1 cellular context compared by ENCODE assay signal in the genomic region with DNA sequence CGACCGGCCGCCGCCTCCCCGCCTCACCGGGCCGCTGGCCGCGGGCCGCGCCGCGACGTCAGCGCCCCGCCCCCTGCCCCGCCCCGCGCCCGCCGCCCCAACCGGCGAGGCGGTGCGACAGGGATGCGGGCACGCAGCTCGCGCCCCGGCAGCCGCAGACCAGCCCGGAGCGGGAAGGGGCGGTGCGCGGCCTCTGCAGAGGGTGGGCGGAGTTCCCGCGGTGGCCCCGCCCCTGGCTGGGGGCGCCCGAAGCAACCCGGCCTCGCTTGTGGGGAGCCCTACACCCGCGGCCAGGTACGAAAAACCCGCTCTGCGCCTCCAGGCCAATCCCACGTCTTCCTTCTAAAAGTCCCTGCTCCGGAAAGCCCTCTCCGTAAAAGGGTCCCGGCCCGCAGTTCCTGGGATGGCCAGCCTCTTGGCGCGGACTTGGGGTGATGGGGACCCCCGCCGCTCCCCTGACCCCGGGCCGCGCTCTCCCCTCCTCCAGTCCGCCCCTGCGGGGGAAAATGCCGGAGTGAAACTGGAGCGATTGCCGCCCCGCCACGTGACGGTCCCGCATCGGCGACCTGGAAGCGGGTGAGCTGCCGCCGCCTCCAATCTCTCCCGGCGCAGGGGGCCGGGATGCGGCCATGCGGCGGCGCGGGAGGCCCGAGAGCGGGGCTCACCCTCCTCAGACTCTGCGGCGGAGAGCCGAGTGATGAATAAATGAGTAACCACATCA.
A peak's percentile ranks its signal among the peaks of the same experiment; 100 is the strongest.
TF ChIP-seq lines count a peak whose summit lies in the region.

A gene with protein sequence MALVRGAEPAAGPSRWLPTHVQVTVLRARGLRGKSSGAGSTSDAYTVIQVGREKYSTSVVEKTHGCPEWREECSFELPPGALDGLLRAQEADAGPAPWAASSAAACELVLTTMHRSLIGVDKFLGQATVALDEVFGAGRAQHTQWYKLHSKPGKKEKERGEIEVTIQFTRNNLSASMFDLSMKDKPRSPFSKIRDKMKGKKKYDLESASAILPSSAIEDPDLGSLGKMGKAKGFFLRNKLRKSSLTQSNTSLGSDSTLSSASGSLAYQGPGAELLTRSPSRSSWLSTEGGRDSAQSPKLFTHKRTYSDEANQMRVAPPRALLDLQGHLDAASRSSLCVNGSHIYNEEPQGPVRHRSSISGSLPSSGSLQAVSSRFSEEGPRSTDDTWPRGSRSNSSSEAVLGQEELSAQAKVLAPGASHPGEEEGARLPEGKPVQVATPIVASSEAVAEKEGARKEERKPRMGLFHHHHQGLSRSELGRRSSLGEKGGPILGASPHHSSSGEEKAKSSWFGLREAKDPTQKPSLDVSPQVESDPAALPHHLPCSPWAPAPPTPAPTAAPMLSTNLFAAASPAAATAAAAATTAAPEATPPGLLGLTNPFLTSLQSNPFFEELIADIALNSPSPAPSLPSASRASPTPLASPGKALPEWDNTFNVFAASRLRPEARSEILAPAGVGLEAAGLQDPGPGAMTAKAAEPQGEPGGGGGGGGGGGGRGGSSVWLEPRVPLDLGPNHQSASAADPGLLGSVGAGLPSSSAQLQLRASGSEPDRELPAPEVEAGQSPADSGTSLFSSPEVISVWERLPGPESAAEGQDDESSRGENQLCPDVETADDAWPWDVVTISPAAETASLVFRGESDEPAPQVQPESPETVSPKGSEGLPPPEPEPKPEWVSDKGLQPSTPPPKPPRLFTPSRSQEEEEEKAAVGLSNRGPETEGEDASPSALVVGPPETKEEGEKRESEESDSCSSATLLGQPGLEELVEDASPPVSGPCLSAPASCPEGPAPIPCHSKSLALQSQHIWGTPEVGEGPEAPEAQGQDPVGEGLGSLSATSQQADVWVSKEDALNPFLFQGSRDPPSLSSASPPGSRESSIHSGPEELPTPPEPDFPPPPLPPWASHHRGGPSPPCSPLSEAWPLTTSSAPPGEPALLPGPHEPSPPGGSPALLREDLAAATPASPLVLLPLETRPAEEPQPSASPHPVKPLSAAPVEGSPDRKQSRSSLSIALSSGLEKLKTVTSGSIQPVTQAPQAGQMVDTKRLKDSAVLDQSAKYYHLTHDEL (N-terminal part only) (minus strand): TSS at position 36 of the 721 bp plus-strand sequence. CDS start 171 bp downstream, outside the sequence.

TF ChIP-seq in K562, 482 proteins besides CTCF, POLR2A, EP300 and RAD21 (continued from another document and continues in another):
- TF ChIP-seq, protein P1, sequence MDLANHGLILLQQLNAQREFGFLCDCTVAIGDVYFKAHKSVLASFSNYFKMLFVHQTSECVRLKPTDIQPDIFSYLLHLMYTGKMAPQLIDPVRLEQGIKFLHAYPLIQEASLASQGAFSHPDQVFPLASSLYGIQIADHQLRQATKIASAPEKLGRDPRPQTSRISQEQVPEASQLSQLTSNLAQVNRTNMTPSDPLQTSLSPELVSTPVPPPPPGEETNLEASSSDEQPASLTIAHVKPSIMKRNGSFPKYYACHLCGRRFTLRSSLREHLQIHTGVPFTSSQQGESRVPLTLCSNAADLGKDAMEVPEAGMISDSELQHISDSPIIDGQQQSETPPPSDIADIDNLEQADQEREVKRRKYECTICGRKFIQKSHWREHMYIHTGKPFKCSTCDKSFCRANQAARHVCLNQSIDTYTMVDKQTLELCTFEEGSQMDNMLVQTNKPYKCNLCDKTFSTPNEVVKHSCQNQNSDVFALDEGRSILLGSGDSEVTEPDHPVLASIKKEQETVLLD (IDR thresholded peaks at IDR 0.05) = no peak
- TF ChIP-seq HMGN3 (IDR thresholded peaks at IDR 0.05; ENCODE audit: borderline replicate concordance, extremely low read depth, insufficient read length, low read depth, low read length) = no peak
- TF ChIP-seq CCNT2 (IDR thresholded peaks at IDR 0.05; ENCODE audit: borderline replicate concordance, extremely low read depth, insufficient read length, low read depth, low read length) = peak; percentile 18
- TF ChIP-seq MCM3 (IDR thresholded peaks at IDR 0.05) = no peak
- no peak for TF ChIP-seq HNRNPL (IDR thresholded peaks at IDR 0.05; ENCODE audit: low read depth, low read length)
- TF ChIP-seq PYGO2 (tag; IDR thresholded peaks at IDR 0.05) = no peak
- no peak for TF ChIP-seq COPS2 (conservative IDR thresholded peaks at IDR 0.05)
- no peak for TF ChIP-seq GATA2 (CRISPR knock-in tag; IDR thresholded peaks at IDR 0.05)
- peak; percentile 77 to 79 for TF ChIP-seq NRF1 (conservative IDR thresholded peaks at IDR 0.05 in 1 of 2, IDR thresholded peaks at IDR 0.05 in 1 of 2)
- TF ChIP-seq HDAC6 (IDR thresholded peaks at IDR 0.05; ENCODE audit: low read depth, low read length) = no peak
- no peak for TF ChIP-seq CREM (IDR thresholded peaks at IDR 0.05; ENCODE audit: low read depth)
- no peak for TF ChIP-seq RNF2 (IDR thresholded peaks at IDR 0.05)
- TF ChIP-seq, protein P2, sequence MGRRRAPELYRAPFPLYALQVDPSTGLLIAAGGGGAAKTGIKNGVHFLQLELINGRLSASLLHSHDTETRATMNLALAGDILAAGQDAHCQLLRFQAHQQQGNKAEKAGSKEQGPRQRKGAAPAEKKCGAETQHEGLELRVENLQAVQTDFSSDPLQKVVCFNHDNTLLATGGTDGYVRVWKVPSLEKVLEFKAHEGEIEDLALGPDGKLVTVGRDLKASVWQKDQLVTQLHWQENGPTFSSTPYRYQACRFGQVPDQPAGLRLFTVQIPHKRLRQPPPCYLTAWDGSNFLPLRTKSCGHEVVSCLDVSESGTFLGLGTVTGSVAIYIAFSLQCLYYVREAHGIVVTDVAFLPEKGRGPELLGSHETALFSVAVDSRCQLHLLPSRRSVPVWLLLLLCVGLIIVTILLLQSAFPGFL (CRISPR knock-in tag; IDR thresholded peaks at IDR 0.05) = no peak
- TF ChIP-seq RBFOX2 (IDR thresholded peaks at IDR 0.05; ENCODE audit: low read depth, low read length) = peak; percentile 60
- TF ChIP-seq ZNF561 (CRISPR knock-in tag; conservative IDR thresholded peaks at IDR 0.05) = no peak
- TF ChIP-seq, protein P3, sequence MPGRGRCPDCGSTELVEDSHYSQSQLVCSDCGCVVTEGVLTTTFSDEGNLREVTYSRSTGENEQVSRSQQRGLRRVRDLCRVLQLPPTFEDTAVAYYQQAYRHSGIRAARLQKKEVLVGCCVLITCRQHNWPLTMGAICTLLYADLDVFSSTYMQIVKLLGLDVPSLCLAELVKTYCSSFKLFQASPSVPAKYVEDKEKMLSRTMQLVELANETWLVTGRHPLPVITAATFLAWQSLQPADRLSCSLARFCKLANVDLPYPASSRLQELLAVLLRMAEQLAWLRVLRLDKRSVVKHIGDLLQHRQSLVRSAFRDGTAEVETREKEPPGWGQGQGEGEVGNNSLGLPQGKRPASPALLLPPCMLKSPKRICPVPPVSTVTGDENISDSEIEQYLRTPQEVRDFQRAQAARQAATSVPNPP (IDR thresholded peaks at IDR 0.05; ENCODE audit: borderline replicate concordance, insufficient read depth, insufficient read length) = no peak
- peak; percentile 25; the same call in 1 of the 2 replicates for TF ChIP-seq RB1 (IDR thresholded peaks at IDR 0.05; ENCODE audit: low read depth)
- TF ChIP-seq ZNF263 (CRISPR knock-in tag; IDR thresholded peaks at IDR 0.05; ENCODE audit: borderline replicate concordance) = no peak
- no peak for TF ChIP-seq ATF1 (CRISPR knock-in tag; IDR thresholded peaks at IDR 0.05)
- TF ChIP-seq ATF1 (tag; IDR thresholded peaks at IDR 0.05) = no peak
- TF ChIP-seq HNRNPLL (IDR thresholded peaks at IDR 0.05; ENCODE audit: low read depth, low read length, poor library complexity, severe bottlenecking) = peak; percentile 49
- no peak for TF ChIP-seq YBX1 (IDR thresholded peaks at IDR 0.05)
- TF ChIP-seq CBX3 (IDR thresholded peaks at IDR 0.05; ENCODE audit: borderline replicate concordance in 1 of 2, low read length in 2 of 2) = no peak
- peak; percentile 81 for TF ChIP-seq L3MBTL2 (IDR thresholded peaks at IDR 0.05)
- TF ChIP-seq, protein P4, sequence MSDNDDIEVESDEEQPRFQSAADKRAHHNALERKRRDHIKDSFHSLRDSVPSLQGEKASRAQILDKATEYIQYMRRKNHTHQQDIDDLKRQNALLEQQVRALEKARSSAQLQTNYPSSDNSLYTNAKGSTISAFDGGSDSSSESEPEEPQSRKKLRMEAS (CRISPR knock-in tag; IDR thresholded peaks at IDR 0.05) = peak; percentile 75
- TF ChIP-seq KDM1A (IDR thresholded peaks at IDR 0.05) = no peak
- no peak for TF ChIP-seq ZNF77 (CRISPR knock-in tag; IDR thresholded peaks at IDR 0.05)
- TF ChIP-seq ATF7 (IDR thresholded peaks at IDR 0.05) = no peak
- TF ChIP-seq, protein P5, sequence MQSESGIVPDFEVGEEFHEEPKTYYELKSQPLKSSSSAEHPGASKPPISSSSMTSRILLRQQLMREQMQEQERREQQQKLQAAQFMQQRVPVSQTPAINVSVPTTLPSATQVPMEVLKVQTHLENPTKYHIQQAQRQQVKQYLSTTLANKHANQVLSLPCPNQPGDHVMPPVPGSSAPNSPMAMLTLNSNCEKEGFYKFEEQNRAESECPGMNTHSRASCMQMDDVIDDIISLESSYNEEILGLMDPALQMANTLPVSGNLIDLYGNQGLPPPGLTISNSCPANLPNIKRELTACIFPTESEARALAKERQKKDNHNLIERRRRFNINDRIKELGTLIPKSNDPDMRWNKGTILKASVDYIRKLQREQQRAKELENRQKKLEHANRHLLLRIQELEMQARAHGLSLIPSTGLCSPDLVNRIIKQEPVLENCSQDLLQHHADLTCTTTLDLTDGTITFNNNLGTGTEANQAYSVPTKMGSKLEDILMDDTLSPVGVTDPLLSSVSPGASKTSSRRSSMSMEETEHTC (IDR thresholded peaks at IDR 0.05) = peak; percentile 17; the same call in 1 of the 2 replicates
- TF ChIP-seq, protein P6, sequence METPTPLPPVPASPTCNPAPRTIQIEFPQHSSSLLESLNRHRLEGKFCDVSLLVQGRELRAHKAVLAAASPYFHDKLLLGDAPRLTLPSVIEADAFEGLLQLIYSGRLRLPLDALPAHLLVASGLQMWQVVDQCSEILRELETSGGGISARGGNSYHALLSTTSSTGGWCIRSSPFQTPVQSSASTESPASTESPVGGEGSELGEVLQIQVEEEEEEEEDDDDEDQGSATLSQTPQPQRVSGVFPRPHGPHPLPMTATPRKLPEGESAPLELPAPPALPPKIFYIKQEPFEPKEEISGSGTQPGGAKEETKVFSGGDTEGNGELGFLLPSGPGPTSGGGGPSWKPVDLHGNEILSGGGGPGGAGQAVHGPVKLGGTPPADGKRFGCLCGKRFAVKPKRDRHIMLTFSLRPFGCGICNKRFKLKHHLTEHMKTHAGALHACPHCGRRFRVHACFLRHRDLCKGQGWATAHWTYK (CRISPR knock-in tag; IDR thresholded peaks at IDR 0.05) = peak; percentile 50; the same call in 1 of the 2 replicates
- TF ChIP-seq PHF20 (IDR thresholded peaks at IDR 0.05; ENCODE audit: partially characterized antibody) = peak; percentile 25
- no peak for TF ChIP-seq CHD2 (IDR thresholded peaks at IDR 0.05; ENCODE audit: low read depth, low read length)
- TF ChIP-seq CBX2 (IDR thresholded peaks at IDR 0.05; ENCODE audit: insufficient read depth, low read length, poor library complexity, severe bottlenecking) = no peak
- no peak for TF ChIP-seq CCAR2 (IDR thresholded peaks at IDR 0.05; ENCODE audit: low read depth, low read length)
- no peak for TF ChIP-seq POLR2AphosphoS5 (IDR thresholded peaks at IDR 0.05; ENCODE audit: control insufficient read depth, insufficient read depth, low read depth, low read length)
- TF ChIP-seq CEBPB (tag; IDR thresholded peaks at IDR 0.05) = no peak
- peak; percentile 59; the same call in 1 of the 2 replicates for TF ChIP-seq ZBTB17 (CRISPR knock-in tag; IDR thresholded peaks at IDR 0.05)
- TF ChIP-seq FIP1L1 (IDR thresholded peaks at IDR 0.05; ENCODE audit: low read depth, low read length, poor library complexity, severe bottlenecking) = no peak
- TF ChIP-seq, protein P7, sequence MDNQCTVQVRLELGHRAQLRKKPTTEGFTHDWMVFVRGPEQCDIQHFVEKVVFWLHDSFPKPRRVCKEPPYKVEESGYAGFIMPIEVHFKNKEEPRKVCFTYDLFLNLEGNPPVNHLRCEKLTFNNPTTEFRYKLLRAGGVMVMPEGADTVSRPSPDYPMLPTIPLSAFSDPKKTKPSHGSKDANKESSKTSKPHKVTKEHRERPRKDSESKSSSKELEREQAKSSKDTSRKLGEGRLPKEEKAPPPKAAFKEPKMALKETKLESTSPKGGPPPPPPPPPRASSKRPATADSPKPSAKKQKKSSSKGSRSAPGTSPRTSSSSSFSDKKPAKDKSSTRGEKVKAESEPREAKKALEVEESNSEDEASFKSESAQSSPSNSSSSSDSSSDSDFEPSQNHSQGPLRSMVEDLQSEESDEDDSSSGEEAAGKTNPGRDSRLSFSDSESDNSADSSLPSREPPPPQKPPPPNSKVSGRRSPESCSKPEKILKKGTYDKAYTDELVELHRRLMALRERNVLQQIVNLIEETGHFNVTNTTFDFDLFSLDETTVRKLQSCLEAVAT (IDR thresholded peaks at IDR 0.05) = peak in 1 of 2 experiments; percentile 51; a peak in 1 of 4 replicates
- no peak for TF ChIP-seq JUN (IDR thresholded peaks at IDR 0.05; ENCODE audit: borderline replicate concordance, low read depth, low read length)
- TF ChIP-seq JUN (CRISPR knock-in tag; IDR thresholded peaks at IDR 0.05; ENCODE audit: borderline replicate concordance) = no peak
- no peak for TF ChIP-seq PTTG1 (tag; IDR thresholded peaks at IDR 0.05; ENCODE audit: low read depth)
- no peak for TF ChIP-seq KAT2B (IDR thresholded peaks at IDR 0.05; ENCODE audit: low read depth, low read length)
- peak; percentile 66 for TF ChIP-seq POLR2G (IDR thresholded peaks at IDR 0.05; ENCODE audit: low read depth, low read length)
- no peak for TF ChIP-seq ZNF282 (CRISPR knock-in tag; IDR thresholded peaks at IDR 0.05)
- TF ChIP-seq, protein P8, sequence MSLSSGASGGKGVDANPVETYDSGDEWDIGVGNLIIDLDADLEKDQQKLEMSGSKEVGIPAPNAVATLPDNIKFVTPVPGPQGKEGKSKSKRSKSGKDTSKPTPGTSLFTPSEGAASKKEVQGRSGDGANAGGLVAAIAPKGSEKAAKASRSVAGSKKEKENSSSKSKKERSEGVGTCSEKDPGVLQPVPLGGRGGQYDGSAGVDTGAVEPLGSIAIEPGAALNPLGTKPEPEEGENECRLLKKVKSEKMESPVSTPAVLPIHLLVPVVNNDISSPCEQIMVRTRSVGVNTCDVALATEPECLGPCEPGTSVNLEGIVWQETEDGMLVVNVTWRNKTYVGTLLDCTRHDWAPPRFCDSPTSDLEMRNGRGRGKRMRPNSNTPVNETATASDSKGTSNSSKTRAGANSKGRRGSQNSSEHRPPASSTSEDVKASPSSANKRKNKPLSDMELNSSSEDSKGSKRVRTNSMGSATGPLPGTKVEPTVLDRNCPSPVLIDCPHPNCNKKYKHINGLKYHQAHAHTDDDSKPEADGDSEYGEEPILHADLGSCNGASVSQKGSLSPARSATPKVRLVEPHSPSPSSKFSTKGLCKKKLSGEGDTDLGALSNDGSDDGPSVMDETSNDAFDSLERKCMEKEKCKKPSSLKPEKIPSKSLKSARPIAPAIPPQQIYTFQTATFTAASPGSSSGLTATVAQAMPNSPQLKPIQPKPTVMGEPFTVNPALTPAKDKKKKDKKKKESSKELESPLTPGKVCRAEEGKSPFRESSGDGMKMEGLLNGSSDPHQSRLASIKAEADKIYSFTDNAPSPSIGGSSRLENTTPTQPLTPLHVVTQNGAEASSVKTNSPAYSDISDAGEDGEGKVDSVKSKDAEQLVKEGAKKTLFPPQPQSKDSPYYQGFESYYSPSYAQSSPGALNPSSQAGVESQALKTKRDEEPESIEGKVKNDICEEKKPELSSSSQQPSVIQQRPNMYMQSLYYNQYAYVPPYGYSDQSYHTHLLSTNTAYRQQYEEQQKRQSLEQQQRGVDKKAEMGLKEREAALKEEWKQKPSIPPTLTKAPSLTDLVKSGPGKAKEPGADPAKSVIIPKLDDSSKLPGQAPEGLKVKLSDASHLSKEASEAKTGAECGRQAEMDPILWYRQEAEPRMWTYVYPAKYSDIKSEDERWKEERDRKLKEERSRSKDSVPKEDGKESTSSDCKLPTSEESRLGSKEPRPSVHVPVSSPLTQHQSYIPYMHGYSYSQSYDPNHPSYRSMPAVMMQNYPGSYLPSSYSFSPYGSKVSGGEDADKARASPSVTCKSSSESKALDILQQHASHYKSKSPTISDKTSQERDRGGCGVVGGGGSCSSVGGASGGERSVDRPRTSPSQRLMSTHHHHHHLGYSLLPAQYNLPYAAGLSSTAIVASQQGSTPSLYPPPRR (CRISPR knock-in tag; IDR thresholded peaks at IDR 0.05; ENCODE audit: borderline replicate concordance) = no peak
